In the genomic region with DNA sequence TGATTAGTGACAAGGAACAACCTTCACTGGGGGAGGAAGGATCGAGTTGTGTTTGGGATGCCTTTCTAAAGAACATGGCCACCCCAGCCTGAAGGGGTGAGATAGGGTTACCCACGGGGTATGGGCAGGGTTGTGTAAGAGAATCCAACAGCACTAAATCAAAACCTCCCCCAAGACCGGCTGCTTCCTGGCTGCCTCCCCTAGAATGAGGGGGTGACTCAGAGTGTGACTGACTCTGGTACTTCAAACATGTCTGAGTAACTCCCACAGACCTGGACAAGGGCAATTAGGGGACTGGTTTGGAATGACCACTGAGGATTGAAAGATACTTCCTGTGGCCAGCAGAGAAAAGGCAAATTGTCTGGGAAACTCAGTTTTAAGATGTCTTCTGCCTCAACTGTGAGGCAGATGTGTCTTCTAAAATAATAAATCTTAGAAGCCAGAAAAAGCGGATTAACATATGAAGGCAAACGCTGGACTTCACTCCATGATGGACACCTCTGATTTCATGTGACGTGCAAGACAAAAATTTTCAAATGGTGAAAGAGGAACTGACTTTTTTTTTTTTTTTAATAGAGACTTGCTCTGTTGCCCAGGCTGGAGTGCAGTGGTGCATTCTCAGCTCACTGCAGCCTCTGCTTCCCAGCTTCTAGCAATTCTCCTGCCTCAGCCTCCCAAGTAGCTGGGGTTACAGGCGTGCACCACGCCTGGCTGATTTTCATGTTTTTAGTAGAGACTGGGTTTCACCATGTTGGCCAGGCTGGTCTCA, we compare ENCODE assay signal across 1 cellular context.
TF ChIP-seq lines count a peak whose summit lies in the region.

No MANE protein-coding gene starts in this region.

TF ChIP-seq in WTC11, 78 proteins besides CTCF, POLR2A, EP300 and RAD21 (continued from another document):
- TF ChIP-seq, protein P1, sequence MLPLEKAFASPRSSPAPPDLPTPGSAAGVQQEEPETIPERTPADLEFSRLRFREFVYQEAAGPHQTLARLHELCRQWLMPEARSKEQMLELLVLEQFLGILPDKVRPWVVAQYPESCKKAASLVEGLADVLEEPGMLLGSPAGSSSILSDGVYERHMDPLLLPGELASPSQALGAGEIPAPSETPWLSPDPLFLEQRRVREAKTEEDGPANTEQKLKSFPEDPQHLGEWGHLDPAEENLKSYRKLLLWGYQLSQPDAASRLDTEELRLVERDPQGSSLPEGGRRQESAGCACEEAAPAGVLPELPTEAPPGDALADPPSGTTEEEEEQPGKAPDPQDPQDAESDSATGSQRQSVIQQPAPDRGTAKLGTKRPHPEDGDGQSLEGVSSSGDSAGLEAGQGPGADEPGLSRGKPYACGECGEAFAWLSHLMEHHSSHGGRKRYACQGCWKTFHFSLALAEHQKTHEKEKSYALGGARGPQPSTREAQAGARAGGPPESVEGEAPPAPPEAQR (CRISPR knock-in tag; IDR thresholded peaks at IDR 0.05), result no peak
- TF ChIP-seq ZNF512 (CRISPR knock-in tag; IDR thresholded peaks at IDR 0.05; ENCODE audit: borderline replicate concordance) (no peak), SMAD4 (CRISPR knock-in tag; IDR thresholded peaks at IDR 0.05) (no peak)
- TF ChIP-seq, protein P2, sequence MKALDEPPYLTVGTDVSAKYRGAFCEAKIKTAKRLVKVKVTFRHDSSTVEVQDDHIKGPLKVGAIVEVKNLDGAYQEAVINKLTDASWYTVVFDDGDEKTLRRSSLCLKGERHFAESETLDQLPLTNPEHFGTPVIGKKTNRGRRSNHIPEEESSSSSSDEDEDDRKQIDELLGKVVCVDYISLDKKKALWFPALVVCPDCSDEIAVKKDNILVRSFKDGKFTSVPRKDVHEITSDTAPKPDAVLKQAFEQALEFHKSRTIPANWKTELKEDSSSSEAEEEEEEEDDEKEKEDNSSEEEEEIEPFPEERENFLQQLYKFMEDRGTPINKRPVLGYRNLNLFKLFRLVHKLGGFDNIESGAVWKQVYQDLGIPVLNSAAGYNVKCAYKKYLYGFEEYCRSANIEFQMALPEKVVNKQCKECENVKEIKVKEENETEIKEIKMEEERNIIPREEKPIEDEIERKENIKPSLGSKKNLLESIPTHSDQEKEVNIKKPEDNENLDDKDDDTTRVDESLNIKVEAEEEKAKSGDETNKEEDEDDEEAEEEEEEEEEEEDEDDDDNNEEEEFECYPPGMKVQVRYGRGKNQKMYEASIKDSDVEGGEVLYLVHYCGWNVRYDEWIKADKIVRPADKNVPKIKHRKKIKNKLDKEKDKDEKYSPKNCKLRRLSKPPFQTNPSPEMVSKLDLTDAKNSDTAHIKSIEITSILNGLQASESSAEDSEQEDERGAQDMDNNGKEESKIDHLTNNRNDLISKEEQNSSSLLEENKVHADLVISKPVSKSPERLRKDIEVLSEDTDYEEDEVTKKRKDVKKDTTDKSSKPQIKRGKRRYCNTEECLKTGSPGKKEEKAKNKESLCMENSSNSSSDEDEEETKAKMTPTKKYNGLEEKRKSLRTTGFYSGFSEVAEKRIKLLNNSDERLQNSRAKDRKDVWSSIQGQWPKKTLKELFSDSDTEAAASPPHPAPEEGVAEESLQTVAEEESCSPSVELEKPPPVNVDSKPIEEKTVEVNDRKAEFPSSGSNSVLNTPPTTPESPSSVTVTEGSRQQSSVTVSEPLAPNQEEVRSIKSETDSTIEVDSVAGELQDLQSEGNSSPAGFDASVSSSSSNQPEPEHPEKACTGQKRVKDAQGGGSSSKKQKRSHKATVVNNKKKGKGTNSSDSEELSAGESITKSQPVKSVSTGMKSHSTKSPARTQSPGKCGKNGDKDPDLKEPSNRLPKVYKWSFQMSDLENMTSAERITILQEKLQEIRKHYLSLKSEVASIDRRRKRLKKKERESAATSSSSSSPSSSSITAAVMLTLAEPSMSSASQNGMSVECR (CRISPR knock-in tag; IDR thresholded peaks at IDR 0.05; ENCODE audit: borderline replicate concordance), result no peak
